ENCODE assay signal across 27 cellular contexts in the genomic region with DNA sequence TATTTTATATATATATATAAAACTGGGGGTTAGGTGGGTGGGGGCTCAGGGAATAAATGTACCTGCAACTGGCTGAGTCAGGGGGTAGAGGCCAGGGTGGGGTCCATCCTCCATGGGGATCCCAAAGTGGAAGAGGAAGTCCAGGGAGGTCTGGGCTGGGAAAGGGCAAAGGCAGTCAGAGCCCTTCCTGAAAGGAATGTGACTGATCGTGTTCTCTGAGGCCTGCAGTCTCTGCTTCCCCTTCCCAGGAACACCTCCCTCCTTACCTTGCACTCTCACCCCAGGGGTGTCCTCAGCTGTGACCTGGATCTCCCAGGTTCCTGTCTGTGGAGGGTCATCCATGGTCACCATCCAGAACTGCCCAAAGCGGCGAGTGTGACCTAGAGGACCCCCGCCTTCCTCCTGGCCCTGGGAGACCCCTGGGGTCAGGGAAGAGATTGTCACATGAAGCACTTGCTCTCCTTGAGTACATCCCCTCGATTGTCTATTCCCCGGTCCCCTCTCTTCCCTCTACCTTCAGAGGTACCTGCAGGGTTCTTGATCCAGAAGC.
"Had no signal": no experiment of that assay in that cellular context is flagged by ENCODE, and none has a peak within 500 bp of the region (broad histone marks: within the 10 kb centered on the region; RNA-seq: fewer than 3 reads in every experiment).

No MANE protein-coding gene starts in this region.

- FAIRE-seq: keratinocyte had no signal

- H3K27me3 Mint-ChIP-seq: activated B cell treated with CpG ODN at 0.5 μM for 24 hours; activated CD4-positive, alpha-beta T cell treated with anti-CD3 and anti-CD28 coated beads for 36 hours; activated naive CD8-positive, alpha-beta T cell treated with anti-CD3 and anti-CD28 coated beads, Interleukin-2, amount 10 ng/mL, durations not matched to agents 7 days and 5 days; central memory CD8-positive, alpha-beta T cell had no signal

- H3K9ac ChIP-seq: parathyroid adenoma had no signal

- ATAC-seq: activated CD4-positive, alpha-beta T cell treated with anti-CD3 and anti-CD28 coated beads for 36 hours; activated T-cell treated with anti-CD3 and anti-CD28 coated beads, Interleukin-2, amount 50 U/mL, for 4 hours; natural killer cell; stimulated activated effector memory CD8-positive, alpha-beta T cell treated with anti-CD3 and anti-CD28 coated beads, Interleukin-12 subunit alpha, Interleukin-12 subunit beta, amount 100 ng/mL, for 72 hours had no signal

- H3K4me3 ChIP-seq: left lung, lung, uterus had no signal

- H3K27ac ChIP-seq: breast epithelium, coronary artery, epithelial cell of prostate, heart right ventricle, left lung, parathyroid adenoma, stomach, suprapubic skin, transverse colon had no signal

- H3K9me3 ChIP-seq: breast epithelium, heart right ventricle, left lung, stomach, suprapubic skin, transverse colon, uterus had no signal

- H3K9me3 Mint-ChIP-seq: activated B cell treated with CpG ODN at 0.5 μM for 24 hours; activated naive CD4-positive, alpha-beta T cell treated with anti-CD3 and anti-CD28 coated beads for 36 hours; activated naive CD8-positive, alpha-beta T cell treated with anti-CD3 and anti-CD28 coated beads, Interleukin-2, amount 10 ng/mL, durations not matched to agents 7 days and 5 days; activated T-cell treated with anti-CD3 and anti-CD28 coated beads, Interleukin-2, amount 50 U/mL, for 4 hours; central memory CD8-positive, alpha-beta T cell; endodermal cell; natural killer cell; stimulated activated effector memory CD8-positive, alpha-beta T cell treated with anti-CD3 and anti-CD28 coated beads, Interleukin-12 subunit alpha, Interleukin-12 subunit beta, amount 100 ng/mL, for 72 hours had no signal

- H3K27me3 ChIP-seq: breast epithelium, heart right ventricle, left lung, suprapubic skin, transverse colon, uterus had no signal

- H3K4me3 Mint-ChIP-seq: activated B cell treated with CpG ODN at 0.5 μM for 24 hours; activated CD4-positive, alpha-beta T cell treated with anti-CD3 and anti-CD28 coated beads for 36 hours; activated naive CD4-positive, alpha-beta T cell treated with anti-CD3 and anti-CD28 coated beads for 36 hours; activated naive CD8-positive, alpha-beta T cell treated with anti-CD3 and anti-CD28 coated beads, Interleukin-2, amount 10 ng/mL, durations not matched to agents 7 days and 5 days; activated T-cell treated with anti-CD3 and anti-CD28 coated beads, Interleukin-2, amount 50 U/mL, for 4 hours; central memory CD8-positive, alpha-beta T cell; natural killer cell; stimulated activated effector memory CD8-positive, alpha-beta T cell treated with anti-CD3 and anti-CD28 coated beads, Interleukin-12 subunit alpha, Interleukin-12 subunit beta, amount 100 ng/mL, for 72 hours had no signal

- H3K4me1 ChIP-seq: breast epithelium, parathyroid adenoma, uterus had no signal

- H3K27ac Mint-ChIP-seq: activated B cell treated with CpG ODN at 0.5 μM for 24 hours; activated CD4-positive, alpha-beta T cell treated with anti-CD3 and anti-CD28 coated beads for 36 hours; activated naive CD4-positive, alpha-beta T cell treated with anti-CD3 and anti-CD28 coated beads for 36 hours; activated naive CD8-positive, alpha-beta T cell treated with anti-CD3 and anti-CD28 coated beads, Interleukin-2, amount 10 ng/mL, durations not matched to agents 7 days and 5 days; endodermal cell; natural killer cell; stimulated activated effector memory CD8-positive, alpha-beta T cell treated with anti-CD3 and anti-CD28 coated beads, Interleukin-12 subunit alpha, Interleukin-12 subunit beta, amount 100 ng/mL, for 72 hours had no signal

- H3K36me3 ChIP-seq: breast epithelium, left lung, stomach, suprapubic skin, transverse colon, uterus had no signal

- DNase-seq: activated B cell treated with CpG ODN at 0.5 μM for 24 hours; activated CD4-positive, alpha-beta T cell treated with anti-CD3 and anti-CD28 coated beads for 36 hours; activated CD4-positive, alpha-beta T cell treated with anti-CD3 and anti-CD28 coated beads, Interleukin-2, amount 50 U/mL, for 48 hours; activated CD8-positive, alpha-beta memory T cell treated with anti-CD3 and anti-CD28 coated beads, Interleukin-2, amount 50 U/mL, for 48 hours; activated naive CD4-positive, alpha-beta T cell treated with anti-CD3 and anti-CD28 coated beads for 36 hours; activated naive CD8-positive, alpha-beta T cell treated with anti-CD3 and anti-CD28 coated beads, Interleukin-2, amount 10 ng/mL, durations not matched to agents 7 days and 5 days; activated T-cell treated with anti-CD3 and anti-CD28 coated beads, Interleukin-2, amount 50 U/mL, for 4 hours; amniotic stem cell; heart right ventricle; midbrain; natural killer cell; stimulated activated CD4-positive, alpha-beta T cell treated with anti-CD3 and anti-CD28 coated beads, Interleukin-2, amount 100 ng/mL, for 24 hours; stomach; T-helper 9 cell; transverse colon; uterus had no signal

- H3K36me3 Mint-ChIP-seq: natural killer cell had no signal
